36 cellular contexts compared by ENCODE assay signal in the genomic region with DNA sequence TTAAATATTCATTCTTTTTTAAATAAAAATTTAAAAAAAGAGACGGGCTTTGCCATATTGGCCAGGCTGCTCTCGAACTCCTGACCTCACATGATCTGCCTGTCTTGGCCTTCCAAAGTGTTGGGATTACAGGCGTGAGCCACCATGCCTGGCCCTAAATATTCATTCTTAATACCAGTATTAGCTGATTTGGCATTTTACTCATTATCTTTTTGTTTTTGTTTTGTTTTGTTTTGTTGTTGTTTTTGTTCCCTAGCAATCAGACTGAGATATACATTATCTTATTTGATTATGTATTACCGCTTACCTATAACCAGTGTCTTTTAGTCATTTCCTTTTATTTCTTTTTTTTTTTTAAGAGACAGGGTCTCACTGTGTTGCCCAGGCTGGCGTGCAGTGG. TPM values are rescaled to one million over a fixed set of nuclear protein-coding genes. Genes with fewer than 3 reads are reported as not detected.
"Had no signal": no experiment of that assay in that cellular context is flagged by ENCODE, and none has a peak within 500 bp of the region (broad histone marks: within the 10 kb centered on the region; RNA-seq: fewer than 3 reads in every experiment).

No MANE protein-coding gene starts in this region.

- H3K4me1 Mint-ChIP-seq: activated CD8-positive, alpha-beta memory T cell treated with anti-CD3 and anti-CD28 coated beads, Interleukin-2, amount 10 ng/mL, durations not matched to agents 7 days and 5 days; activated naive CD8-positive, alpha-beta T cell treated with anti-CD3 and anti-CD28 coated beads for 36 hours; T-cell had no signal

- H3K27ac Mint-ChIP-seq: activated CD4-positive, alpha-beta memory T cell treated with anti-CD3 and anti-CD28 coated beads, Interleukin-2, amount 10 ng/mL, durations not matched to agents 7 days and 5 days; activated naive CD8-positive, alpha-beta T cell treated with anti-CD3 and anti-CD28 coated beads for 36 hours had no signal

- H3K27me3 Mint-ChIP-seq: activated CD4-positive, alpha-beta memory T cell treated with anti-CD3 and anti-CD28 coated beads, Interleukin-2, amount 10 ng/mL, durations not matched to agents 7 days and 5 days; activated CD8-positive, alpha-beta memory T cell treated with anti-CD3 and anti-CD28 coated beads, Interleukin-2, amount 10 ng/mL, durations not matched to agents 7 days and 5 days; activated naive CD8-positive, alpha-beta T cell treated with anti-CD3 and anti-CD28 coated beads for 36 hours; T-cell; T-helper 17 cell had no signal

- ATAC-seq: activated CD8-positive, alpha-beta memory T cell treated with anti-CD3 and anti-CD28 coated beads, Interleukin-2, amount 10 ng/mL, durations not matched to agents 7 days and 5 days; Panc1; Right ventricle myocardium inferior; SK-N-SH treated with all-trans-retinoic acid at 6 μM for 48 hours; T-cell; T-helper 17 cell had no signal

- DNase-seq: activated CD4-positive, alpha-beta memory T cell treated with anti-CD3 and anti-CD28 coated beads, Interleukin-2, amount 10 ng/mL, durations not matched to agents 7 days and 5 days; activated CD4-positive, alpha-beta T cell treated with anti-CD3 and anti-CD28 coated beads for 1 hour; activated CD4-positive, alpha-beta T cell treated with anti-CD3 and anti-CD28 coated beads for 48 hours; activated CD4-positive, CD25-positive, alpha-beta regulatory T cell; activated CD8-positive, alpha-beta memory T cell treated with anti-CD3 and anti-CD28 coated beads for 24 hours; activated CD8-positive, alpha-beta memory T cell treated with anti-CD3 and anti-CD28 coated beads, Interleukin-2, amount 10 ng/mL, durations not matched to agents 7 days and 5 days; activated CD8-positive, alpha-beta memory T cell treated with anti-CD3 and anti-CD28 coated beads, Interleukin-2, amount 50 U/mL, for 48 hours; activated gamma-delta T cell treated with Interleukin-2 at 50 U/mL for 16 hours; activated naive CD4-positive, alpha-beta T cell treated with anti-CD3 and anti-CD28 coated beads, Interleukin-2, amount 50 U/mL, for 16 hours; activated naive CD8-positive, alpha-beta T cell treated with anti-CD3 and anti-CD28 coated beads for 36 hours; activated T-cell treated with anti-CD3 and anti-CD28 coated beads, Interleukin-2, amount 50 U/mL, for 1 hour; amniotic stem cell; aorta; brain microvascular endothelial cell; central memory CD4-positive, alpha-beta T cell; Kasumi-1; KG1; MM.1S; MV-4-11; NCI-H1092; NCI-H1436 treated with DMSO at 0.1 percent for 48 hours; NCI-H1694 treated with DMSO at 0.1 percent for 48 hours; NCI-H2029; NCI-H345; NCI-H524 treated with DMSO at 0.1 percent for 48 hours; SIG-M5; T-cell; T-helper 17 cell; T1000; WERI-Rb-1 had no signal

- H3K27me3 ChIP-seq: brain microvascular endothelial cell had no signal

- H3K4me3 Mint-ChIP-seq: activated CD4-positive, alpha-beta memory T cell treated with anti-CD3 and anti-CD28 coated beads, Interleukin-2, amount 10 ng/mL, durations not matched to agents 7 days and 5 days; activated CD8-positive, alpha-beta memory T cell treated with anti-CD3 and anti-CD28 coated beads, Interleukin-2, amount 10 ng/mL, durations not matched to agents 7 days and 5 days; activated naive CD8-positive, alpha-beta T cell treated with anti-CD3 and anti-CD28 coated beads for 36 hours; T-cell; T-helper 17 cell had no signal

- H3K27ac ChIP-seq: brain microvascular endothelial cell, WERI-Rb-1 had no signal

- H3K9me3 Mint-ChIP-seq: activated CD4-positive, alpha-beta memory T cell treated with anti-CD3 and anti-CD28 coated beads, Interleukin-2, amount 10 ng/mL, durations not matched to agents 7 days and 5 days; activated naive CD8-positive, alpha-beta T cell treated with anti-CD3 and anti-CD28 coated beads for 36 hours; T-cell had no signal

RNA-seq across cellular contexts. Expression of gene CDHR2, which starts 49.9 kb away (rescaled TPM):
- total RNA-seq: aorta, NCI-H460, RPMI7951, SK-MEL-5 had no signal
